8 cellular contexts compared by ENCODE assay signal in the genomic region with DNA sequence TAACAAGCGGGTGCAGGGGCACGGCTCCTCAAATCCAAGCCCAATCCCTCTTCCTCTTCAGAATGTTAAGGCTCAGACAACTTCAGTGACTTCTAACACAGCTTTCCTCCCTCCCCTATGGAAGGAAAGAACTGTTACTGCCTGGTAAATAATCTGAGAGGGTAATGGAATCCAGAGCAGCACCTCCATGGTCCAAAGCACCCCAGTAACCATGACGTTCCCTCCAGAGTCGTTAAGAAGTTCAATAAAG. TPM values are rescaled to one million over a fixed set of nuclear protein-coding genes. Genes with fewer than 3 reads are reported as not detected.
DNase-seq lines count a peak whose midpoint lies in the region; ATAC-seq, FAIRE-seq and TF ChIP-seq lines count a peak whose summit lies in the region.

No MANE protein-coding gene starts in this region.

- WGBS in SK-N-SH (ENCODE audit: low lambda C conversion rate), result 15% methylated on average over 4 of the region's 4 CpGs

- FAIRE-seq in HTR-8/SVneo (lab: Jason Lieb, UNC), result no peak

- POLR2A ChIA-PET in SK-N-SH (lab: Yijun Ruan, JAX), result interaction anchor here (1.4 kb wide), 1 partner anchor 9 kb away, joined by 3 read pairs; no protein-coding TSS in a partner anchor

- H3K4me3 ChIP-seq in GM06990 (replicated peaks; ENCODE audit: low read depth, low read length), result peak overlapping the region; percentile 88
- peak overlapping the region; percentile 86 to 99 for H3K4me3 ChIP-seq in SK-N-SH (ENCODE audit: low read depth in 2 of 2, low read length in 1 of 2)
- peak overlapping the region; percentile 88 for H3K4me3 ChIP-seq in fibroblast of mammary gland (ENCODE audit: control insufficient read depth, low read depth, low read length)

- peaks cover 2% of the 10 kb centered on the region for H3K36me3 ChIP-seq in GM06990 (ENCODE audit: control insufficient read depth, insufficient read depth, low read length)
- H3K36me3 ChIP-seq in SK-N-SH (replicated peaks in 1 of 2; ENCODE audit: control insufficient read depth in 1 of 2, insufficient read depth in 2 of 2, low read length in 1 of 2), result peaks cover 0 to 7% of the 10 kb centered on the region in 2 experiments

- ATAC-seq in HG02973 (IDR thresholded peaks at IDR 0.05; ENCODE audit: unreplicated experiment) (no peak), HG02938 (IDR thresholded peaks at IDR 0.05; ENCODE audit: unreplicated experiment) (no peak), GM19395 (IDR thresholded peaks at IDR 0.05; ENCODE audit: unreplicated experiment) (no peak)

- no peak overlapping the region for H2AFZ ChIP-seq in SK-N-SH (ENCODE audit: low read depth)

- TF ChIP-seq CTCF in GM06990 (IDR thresholded peaks at IDR 0.05; ENCODE audit: insufficient read depth, low read length, poor library complexity, severe bottlenecking) (no peak), SK-N-SH (IDR thresholded peaks at IDR 0.05) (no peak), fibroblast of mammary gland (conservative IDR thresholded peaks at IDR 0.05; ENCODE audit: control insufficient read depth, insufficient read depth, low read depth, low read length) (no peak)

- CTCF ChIA-PET in SK-N-SH (lab: Yijun Ruan, JAX), result interaction anchor here (1.5 to 1.8 kb wide), 2 partner anchors 21 to 92 kb away, joined by 4 to 5 read pairs; partner anchors contain the start of gene MAP3K10

- peaks cover 24 to 26% of the 10 kb centered on the region in 2 experiments; a peak in 3 of 4 replicates for H3K4me1 ChIP-seq in SK-N-SH (ENCODE audit: control insufficient read depth in 1 of 2, insufficient read depth in 2 of 2, low read depth in 1 of 2, low read length in 1 of 2)

- DNase-seq in GM06990 (ENCODE audit: extremely low read depth, insufficient read length), result no peak
- no peak for DNase-seq in SK-N-SH
- DNase-seq in fibroblast of mammary gland (ENCODE audit: low read depth), result no peak
- DNase-seq in renal cortical epithelial cell (ENCODE audit: low read depth), result peak; percentile 22
- no peak for DNase-seq in HTR-8/SVneo (ENCODE audit: insufficient read length, low spot score)

- H3K27ac ChIP-seq in SK-N-SH (ENCODE audit: low read depth in 2 of 2, low read length in 1 of 2), result peak overlapping the region; percentile 63 to 92

- H3K9me3 ChIP-seq in SK-N-SH, result no peaks in the 10 kb centered on the region

- peak overlapping the region; percentile 81 for H3K4me2 ChIP-seq in SK-N-SH

- no peaks in the 10 kb centered on the region for H3K9me2 ChIP-seq in SK-N-SH

- peak overlapping the region; percentile 88 for H3K9ac ChIP-seq in SK-N-SH

- peaks cover 18% of the 10 kb centered on the region for H4K20me1 ChIP-seq in SK-N-SH (ENCODE audit: insufficient read depth)

- H3K79me2 ChIP-seq in SK-N-SH (ENCODE audit: insufficient read depth), result peaks cover 58% of the 10 kb centered on the region

- TF ChIP-seq RAD21 in SK-N-SH (IDR thresholded peaks at IDR 0.05; ENCODE audit: low read length), result no peak

- no peaks in the 10 kb centered on the region for H3K27me3 ChIP-seq in GM06990 (replicated peaks; ENCODE audit: control insufficient read depth, insufficient read depth, low read length)
- no peaks in the 10 kb centered on the region for H3K27me3 ChIP-seq in SK-N-SH (ENCODE audit: insufficient read depth)

- no peak for TF ChIP-seq EP300 in SK-N-SH (IDR thresholded peaks at IDR 0.05; ENCODE audit: borderline replicate concordance in 1 of 2, low read depth in 1 of 2, low read length in 1 of 2)

- H3F3A ChIP-seq in SK-N-SH (replicated peaks; ENCODE audit: insufficient read depth), result peaks cover 3% of the 10 kb centered on the region

TF ChIP-seq in SK-N-SH, 30 proteins besides CTCF, POLR2A, EP300 and RAD21:
- TF ChIP-seq GABPA (IDR thresholded peaks at IDR 0.05; ENCODE audit: low read depth), result no peak
- TF ChIP-seq, protein P1, sequence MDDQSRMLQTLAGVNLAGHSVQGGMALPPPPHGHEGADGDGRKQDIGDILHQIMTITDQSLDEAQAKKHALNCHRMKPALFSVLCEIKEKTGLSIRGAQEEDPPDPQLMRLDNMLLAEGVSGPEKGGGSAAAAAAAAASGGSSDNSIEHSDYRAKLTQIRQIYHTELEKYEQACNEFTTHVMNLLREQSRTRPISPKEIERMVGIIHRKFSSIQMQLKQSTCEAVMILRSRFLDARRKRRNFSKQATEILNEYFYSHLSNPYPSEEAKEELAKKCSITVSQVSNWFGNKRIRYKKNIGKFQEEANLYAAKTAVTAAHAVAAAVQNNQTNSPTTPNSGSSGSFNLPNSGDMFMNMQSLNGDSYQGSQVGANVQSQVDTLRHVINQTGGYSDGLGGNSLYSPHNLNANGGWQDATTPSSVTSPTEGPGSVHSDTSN (IDR thresholded peaks at IDR 0.05), result no peak
- TF ChIP-seq GATA2 (CRISPR knock-in tag; IDR thresholded peaks at IDR 0.05), result no peak
- no peak for TF ChIP-seq FOSL2 (IDR thresholded peaks at IDR 0.05; ENCODE audit: borderline replicate concordance, low read depth)
- no peak for TF ChIP-seq FOXJ3 (CRISPR knock-in tag; IDR thresholded peaks at IDR 0.05)
- no peak for TF ChIP-seq TCF12 (IDR thresholded peaks at IDR 0.05)
- TF ChIP-seq RXRA (IDR thresholded peaks at IDR 0.05; ENCODE audit: borderline replicate concordance, low read depth), result no peak
- TF ChIP-seq FOXM1 (IDR thresholded peaks at IDR 0.05; ENCODE audit: low read depth), result no peak
- no peak for TF ChIP-seq YY1 (IDR thresholded peaks at IDR 0.05; ENCODE audit: low read depth)
- TF ChIP-seq NRF1 (IDR thresholded peaks at IDR 0.05; ENCODE audit: low read depth, low read length), result no peak
- TF ChIP-seq TEAD4 (IDR thresholded peaks at IDR 0.05; ENCODE audit: borderline replicate concordance, insufficient read depth), result no peak
- no peak for TF ChIP-seq RCOR1 (IDR thresholded peaks at IDR 0.05; ENCODE audit: low read length)
- TF ChIP-seq SMC3 (IDR thresholded peaks at IDR 0.05; ENCODE audit: low read depth, low read length), result no peak
- no peak for TF ChIP-seq EZH2phosphoT487 (IDR thresholded peaks at IDR 0.05; ENCODE audit: borderline replicate concordance, low read depth)
- no peak for TF ChIP-seq POLR2AphosphoS5 (IDR thresholded peaks at IDR 0.05; ENCODE audit: low read depth, low read length)

RNA-seq across cellular contexts. Expression of gene AKT2, which starts 1.0 kb away (rescaled TPM):
- polyA plus RNA-seq in SK-N-SH (2012; rRNA removed), result 99.8 and 107 TPM in 2 replicates
- polyA plus RNA-seq in SK-N-SH (2012; cell fraction: cytosol; rRNA removed), result 36.4 and 53.7 TPM in 2 replicates
- 421 and 552 TPM in 2 replicates for polyA plus RNA-seq in SK-N-SH (2012; cell fraction: nucleus; rRNA removed)
- total RNA-seq in renal cortical epithelial cell, result 65.8 and 111 TPM in 2 replicates

RNA-seq across cellular contexts. Expression of gene CCNP, which starts 57.7 kb away (rescaled TPM):
- polyA plus RNA-seq in SK-N-SH (2012; rRNA removed), result 0.08 and 0.21 TPM in 2 replicates
- 0.01 TPM in 2 replicates for polyA plus RNA-seq in SK-N-SH (2012; cell fraction: cytosol; rRNA removed)
- 1.5 and 1.7 TPM in 2 replicates for polyA plus RNA-seq in SK-N-SH (2012; cell fraction: nucleus; rRNA removed)
- 0.05 and 0.52 TPM in 2 replicates for total RNA-seq in renal cortical epithelial cell
